Comparison of ENCODE assay signal across 9 cellular contexts in genomic region chr17:64024781-64025731, GRCh38. TPM values are rescaled to one million over a fixed set of nuclear protein-coding genes. Genes with fewer than 3 reads are reported as not detected.
DNase-seq lines count a peak whose midpoint lies in the region; ATAC-seq and TF ChIP-seq lines count a peak whose summit lies in the region.
"Had no signal": no experiment of that assay in that cellular context is flagged by ENCODE, and none has a peak within 500 bp of the region (broad histone marks: within the 10 kb centered on the region; RNA-seq: fewer than 3 reads in every experiment).

No MANE protein-coding gene starts in this region.

- H2AFZ ChIP-seq in DND-41 (ENCODE audit: low read depth, low read length): 0 out of 2 replicates have a peak overlapping the region, but pooled peaks have one; percentile 59

- peaks cover 4% of the 10 kb centered on the region for H3K79me2 ChIP-seq in DND-41 (ENCODE audit: insufficient read depth, low read length)

- H4K20me1 ChIP-seq in DND-41 (ENCODE audit: insufficient read depth, low read length): no peaks in the 10 kb centered on the region

- H3K36me3 ChIP-seq in DND-41 (ENCODE audit: insufficient read depth, low read length): no peaks in the 10 kb centered on the region
- H3K36me3 ChIP-seq in body of pancreas (replicated peaks in 1 of 2; ENCODE audit: insufficient read depth in 1 of 2, low read depth in 2 of 2): no peaks in the 10 kb centered on the region

- no peak for TF ChIP-seq POLR2A in body of pancreas (IDR thresholded peaks at IDR 0.05)

- H3K4me1 Mint-ChIP-seq in progenitor cell of endocrine pancreas (ENCODE audit: low read depth): peaks cover 27% of the 10 kb centered on the region
- peaks cover 4% of the 10 kb centered on the region for H3K4me1 Mint-ChIP-seq in osteocyte (ENCODE audit: unreplicated experiment)

- intact Hi-C loops in body of pancreas (cut with DNase I): loop anchor here (5.0 kb wide), 1 partner anchor 112 kb away; no protein-coding TSS in a partner anchor

- WGBS in body of pancreas, 2 donors: 26 to 35% methylated on average over 15 to 19 of the region's 19 CpGs

- H3K9me3 Mint-ChIP-seq in progenitor cell of endocrine pancreas (ENCODE audit: low read depth) (no peaks in the 10 kb centered on the region), osteocyte (ENCODE audit: unreplicated experiment) (no peaks in the 10 kb centered on the region)

- no peak overlapping the region for H3K4me3 Mint-ChIP-seq in progenitor cell of endocrine pancreas (ENCODE audit: low read depth)
- H3K4me3 Mint-ChIP-seq in osteocyte (ENCODE audit: unreplicated experiment): no peak overlapping the region

- peaks cover 36% of the 10 kb centered on the region for H3K4me1 ChIP-seq in DND-41 (ENCODE audit: insufficient read depth, low read length)
- H3K4me1 ChIP-seq in body of pancreas: peaks cover 31% of the 10 kb centered on the region

- no peaks in the 10 kb centered on the region for H3K27me3 ChIP-seq in DND-41 (ENCODE audit: insufficient read depth, low read length, poor library complexity)
- no peaks in the 10 kb centered on the region for H3K27me3 ChIP-seq in body of pancreas

- H3K27ac Mint-ChIP-seq in progenitor cell of endocrine pancreas (peak overlapping the region; percentile 60), osteocyte (ENCODE audit: unreplicated experiment) (no peak overlapping the region)

- H3K27me3 Mint-ChIP-seq in progenitor cell of endocrine pancreas (peaks cover 7% of the 10 kb centered on the region), osteocyte (ENCODE audit: unreplicated experiment) (peaks cover 18% of the 10 kb centered on the region)

- H3K9ac ChIP-seq in DND-41 (ENCODE audit: low read depth, low read length): no peak overlapping the region

- H3K36me3 Mint-ChIP-seq in progenitor cell of endocrine pancreas (ENCODE audit: insufficient read depth) (no peaks in the 10 kb centered on the region), osteocyte (ENCODE audit: unreplicated experiment) (no peaks in the 10 kb centered on the region)

- no peak for TF ChIP-seq CTCF in DND-41 (IDR thresholded peaks at IDR 0.05; ENCODE audit: borderline replicate concordance, extremely low read depth, low read length, poor library complexity, severe bottlenecking)
- TF ChIP-seq CTCF in body of pancreas (IDR thresholded peaks at IDR 0.05): no peak
- no peak for TF ChIP-seq CTCF in progenitor cell of endocrine pancreas (IDR thresholded peaks at IDR 0.05; ENCODE audit: unreplicated experiment)
- TF ChIP-seq CTCF in osteocyte (IDR thresholded peaks at IDR 0.05): no peak

- no peak for ATAC-seq in DND-41 (ENCODE audit: insufficient read depth, low read depth)
- peak; percentile 6 for ATAC-seq in body of pancreas
- no peak for ATAC-seq in GM18520 (IDR thresholded peaks at IDR 0.05; ENCODE audit: unreplicated experiment)

- H3K27ac ChIP-seq in DND-41 (ENCODE audit: low read length) (no peak overlapping the region; the same call in 1 of the 2 replicates), body of pancreas (peak overlapping the region; percentile 49 to 67 (median 65))

- H3K4me3 ChIP-seq in DND-41 (ENCODE audit: low read depth in 1 of 2, low read length in 2 of 2): no peak overlapping the region
- H3K4me3 ChIP-seq in body of pancreas: no peak overlapping the region

- DNase-seq in DND-41 (no peak), T-helper 2 cell (peak in 4 of 5 experiments; percentile 25 to 91 (median 56)), body of pancreas (peak in 3 of 4 donors; percentile 41 to 47 (median 41)), progenitor cell of endocrine pancreas (ENCODE audit: low spot score, unreplicated experiment) (no peak), cerebellar nuclear complex (lab: John Stamatoyannopoulos, UW) (no peak), osteocyte (ENCODE audit: extremely low spot score, unreplicated experiment) (no peak), Ammon's horn (ENCODE audit: low spot score) (no peak)

- no peak overlapping the region for H3K4me2 ChIP-seq in DND-41 (ENCODE audit: insufficient read depth, low read length)

- H3K9me3 ChIP-seq in DND-41 (ENCODE audit: insufficient read depth, low read length, severe bottlenecking): no peaks in the 10 kb centered on the region
- H3K9me3 ChIP-seq in body of pancreas: no peaks in the 10 kb centered on the region

RNA-seq across cellular contexts. Expression of gene ICAM2, which starts 4.6 kb away (rescaled TPM):
- 10 to 100 TPM; 16.2 to 16.3 TPM for total RNA-seq in body of pancreas
- total RNA-seq in progenitor cell of endocrine pancreas: 0.72 and 0.91 TPM in 2 replicates
- not detected in 2 replicates for total RNA-seq in osteocyte
- total RNA-seq: G401 had no signal

RNA-seq across cellular contexts. Expression of gene PRR29, which starts 26.9 kb away (rescaled TPM):
- total RNA-seq in body of pancreas (1 to 10 TPM in 1 of 2 donors, under 1 TPM in 1; 0.52 to 1.6 TPM), progenitor cell of endocrine pancreas (2.8 and 3.7 TPM in 2 replicates), osteocyte (not detected in 2 replicates)

RNA-seq across cellular contexts. Expression of gene SCN4A, which starts 52.3 kb away (rescaled TPM):
- total RNA-seq in body of pancreas: 1 to 10 TPM in 1 of 2 donors, under 1 TPM in 1; 0.26 to 1.3 TPM
- 0.10 and 0.55 TPM in 2 replicates for total RNA-seq in progenitor cell of endocrine pancreas
- total RNA-seq in osteocyte: not detected in 2 replicates
- total RNA-seq: G401 had no signal

Comparison
In these comparisons a context has a peak if more than half of its experiments do, and no peak if none do; other contexts are left out.
1. DNase-seq: peak in T-helper 2 cell (4 of 5) and body of pancreas (3 of 4); none in DND-41 (single experiment), progenitor cell of endocrine pancreas (single experiment), cerebellar nuclear complex (0 of 2), osteocyte (single experiment) and Ammon's horn (single experiment).